Comparison of ENCODE assay signal across 9 cellular contexts in the genomic region with DNA sequence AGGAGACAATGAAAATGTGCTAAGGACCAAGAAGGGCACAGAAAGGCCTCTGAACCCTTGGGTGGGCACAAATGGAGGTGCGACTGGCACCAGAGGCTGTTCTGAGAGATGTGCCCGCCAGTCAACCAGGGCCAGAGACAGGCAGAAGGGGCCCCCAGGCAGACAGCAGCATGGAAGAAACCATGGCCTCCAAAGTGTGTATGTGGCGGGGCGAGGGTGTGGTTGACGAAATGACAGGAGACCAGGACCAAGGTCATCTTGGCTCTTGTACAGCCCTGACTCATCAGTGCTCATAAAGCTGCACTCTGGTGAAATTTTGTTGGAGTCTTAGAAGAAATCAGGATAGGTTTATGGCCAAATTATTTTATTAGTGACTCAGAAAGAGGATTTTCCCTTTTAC. TPM values are rescaled to one million over a fixed set of nuclear protein-coding genes. Genes with fewer than 3 reads are reported as not detected.
DNase-seq lines count a peak whose midpoint lies in the region; ATAC-seq and TF ChIP-seq lines count a peak whose summit lies in the region.
"Had no signal": no experiment of that assay in that cellular context is flagged by ENCODE, and none has a peak within 500 bp of the region (broad histone marks: within the 10 kb centered on the region; RNA-seq: fewer than 3 reads in every experiment).

No MANE protein-coding gene starts in this region.

- H3K36me3 ChIP-seq in heart right ventricle (peaks cover 0 to 45% (median 20%) of the 10 kb centered on the region in 9 donors), stomach smooth muscle (ENCODE audit: control insufficient read depth in 2 of 2, insufficient read depth in 2 of 2, low read length in 2 of 2) (peaks cover 38% of the 10 kb centered on the region in 2 donors), OCI-LY7 (ENCODE audit: insufficient read depth, low read length) (no peaks in the 10 kb centered on the region)

- CTCF ChIA-PET in OCI-LY7 (lab: Charles Lee; ENCODE audit: unreplicated experiment), result no interaction called here

- H3K4me3 ChIP-seq in heart right ventricle (no peak overlapping the region), stomach smooth muscle (ENCODE audit: low read length in 2 of 2) (no peak overlapping the region), OCI-LY7 (ENCODE audit: low read depth, low read length, poor library complexity, severe bottlenecking) (no peak overlapping the region)

- H3K9me3 ChIP-seq in heart right ventricle (no peaks in the 10 kb centered on the region), stomach smooth muscle (ENCODE audit: control insufficient read depth in 2 of 2, low read length in 2 of 2) (no peaks in the 10 kb centered on the region), OCI-LY7 (ENCODE audit: low read length) (no peaks in the 10 kb centered on the region)

- intact Hi-C loops in heart right ventricle (cut with DNase I), result no loop called here
- intact Hi-C loops in OCI-LY7 (cut with micrococcal nuclease; ENCODE audit: unreplicated experiment), result no loop called here

- no TSS peak for BruUV-seq in OCI-LY7 (replicated peaks; lab: Mats Ljungman, UMichigan)

- H2AFZ ChIP-seq in OCI-LY7 (ENCODE audit: low read length), result no peak overlapping the region

- no peaks in the 10 kb centered on the region for H4K20me1 ChIP-seq in OCI-LY7 (ENCODE audit: insufficient read depth, low read length)

- H3K27me3 ChIP-seq in heart right ventricle (no peaks in the 10 kb centered on the region), stomach smooth muscle (ENCODE audit: control insufficient read depth in 1 of 2, insufficient read depth in 2 of 2, low read length in 2 of 2) (no peaks in the 10 kb centered on the region)

- H3K4me2 ChIP-seq in OCI-LY7 (ENCODE audit: low read length), result no peak overlapping the region

- TF ChIP-seq CTCF in heart right ventricle (IDR thresholded peaks at IDR 0.05), result no peak
- no peak for TF ChIP-seq CTCF in OCI-LY7 (conservative IDR thresholded peaks at IDR 0.05; ENCODE audit: low read length)

- H3K9me2 ChIP-seq in OCI-LY7 (ENCODE audit: insufficient read depth, low read length), result no peaks in the 10 kb centered on the region

- H3K9ac ChIP-seq in stomach smooth muscle (ENCODE audit: low read length in 2 of 2), result no peak overlapping the region

- 78 to 87% methylated on average over 5 of the region's 5 CpGs for WGBS in heart right ventricle, 2 donors

- DNase-seq in GM04504 (ENCODE audit: low read depth), result peak; percentile 92
- peak; percentile 12 for DNase-seq in amniotic stem cell (lab: John Stamatoyannopoulos, UW)
- peak in 1 of 2 donors; percentile 39 for DNase-seq in heart right ventricle
- no peak for DNase-seq in OCI-LY7 (ENCODE audit: low spot score)
- no peak for DNase-seq in activated CD4-positive, alpha-beta T cell treated with anti-CD3 and anti-CD28 coated beads for 4 hours
- DNase-seq in kidney glomerular epithelial cell (lab: John Stamatoyannopoulos, UW), result no peak
- DNase-seq: GDM1 had no signal

- ATAC-seq in heart right ventricle (peak in 1 of 8 donors; percentile 30), GM21360 (IDR thresholded peaks at IDR 0.05; ENCODE audit: unreplicated experiment) (no peak)

- POLR2A ChIA-PET in OCI-LY7 (lab: Charles Lee), result no interaction called here

- no peaks in the 10 kb centered on the region; the same call in 1 of the 2 replicates for H3K79me2 ChIP-seq in OCI-LY7 (ENCODE audit: insufficient read depth, low read depth, low read length)

- H3K4me1 ChIP-seq in heart right ventricle, result peaks cover 13 to 57% (median 38%) of the 10 kb centered on the region in 9 donors
- H3K4me1 ChIP-seq in stomach smooth muscle (ENCODE audit: control insufficient read depth, insufficient read depth, low read length), result peaks cover 24% of the 10 kb centered on the region
- H3K4me1 ChIP-seq in OCI-LY7 (ENCODE audit: insufficient read depth, low read length, poor library complexity, severe bottlenecking), result peaks cover 24% of the 10 kb centered on the region

- H3K27ac ChIP-seq in heart right ventricle (peak overlapping the region in 7 of 10 donors; percentile 55 to 79 (median 63)), stomach smooth muscle (ENCODE audit: low read length) (peak overlapping the region; percentile 18), OCI-LY7 (ENCODE audit: low read depth, low read length, poor library complexity, severe bottlenecking) (no peak overlapping the region)

RNA-seq across cellular contexts. Expression of a gene that starts 4.0 kb away (rescaled TPM):
- total RNA-seq in heart right ventricle (100 to 1,000 TPM; 124 to 197 (median 154) TPM), OCI-LY7 (2022) (83.4 and 89.7 TPM in 2 replicates)
- polyA plus RNA-seq in heart right ventricle, result 100 to 1,000 TPM; 164 to 227 TPM
- 60.6 and 65.1 TPM in 2 replicates for total RNA-seq in OCI-LY7 (2014; rRNA removed; shearing (Covaris generic))

RNA-seq across cellular contexts. Expression of a gene that starts 33.1 kb away (rescaled TPM):
- total RNA-seq in heart right ventricle (10 to 100 TPM; 34.6 to 46.3 (median 40.0) TPM), OCI-LY7 (2022) (6.5 and 6.8 TPM in 2 replicates)
- polyA plus RNA-seq in heart right ventricle, result 10 to 100 TPM; 14.1 to 33.1 TPM
- 2.3 and 4.7 TPM in 2 replicates for total RNA-seq in OCI-LY7 (2014; rRNA removed; shearing (Covaris generic))

RNA-seq across cellular contexts. Expression of a gene that starts 52.9 kb away (rescaled TPM):
- total RNA-seq in heart right ventricle (10 to 100 TPM; 34.4 to 56.1 (median 44.6) TPM), OCI-LY7 (2022) (3.8 and 5.5 TPM in 2 replicates)
- 10 to 100 TPM; 26.2 to 35.6 TPM for polyA plus RNA-seq in heart right ventricle
- 2.8 and 13.9 TPM in 2 replicates for total RNA-seq in OCI-LY7 (2014; rRNA removed; shearing (Covaris generic))

Comparison
In these comparisons a context has a peak if more than half of its experiments do, and no peak if none do; other contexts are left out.
1. DNase-seq: peak in GM04504 (single experiment) and amniotic stem cell (single experiment); none in OCI-LY7 (single experiment), activated CD4-positive, alpha-beta T cell treated with anti-CD3 and anti-CD28 coated beads for 4 hours (0 of 2) and kidney glomerular epithelial cell (single experiment).
2. RNA of a gene that starts 33.1 kb away (total RNA-seq): 34.6 to 46.3 TPM in heart right ventricle; 2.3 to 6.8 TPM in OCI-LY7; every median in the first group is over 4 times any median in the second.